1 cellular context compared by ENCODE assay signal in genomic region chr5:1118738-1119137, GRCh38.
TF ChIP-seq lines count a peak whose summit lies in the region.

No MANE protein-coding gene starts in this region.

TF ChIP-seq in HepG2, 621 proteins besides CTCF, POLR2A, EP300 and RAD21 (continued from another document):
- peak; percentile 53; the same call in 1 of the 2 replicates for TF ChIP-seq PATZ1 (CRISPR knock-in tag; IDR thresholded peaks at IDR 0.05)
- no peak for TF ChIP-seq GLI4 (CRISPR knock-in tag; IDR thresholded peaks at IDR 0.05; ENCODE audit: borderline replicate concordance)
- TF ChIP-seq, protein P1, sequence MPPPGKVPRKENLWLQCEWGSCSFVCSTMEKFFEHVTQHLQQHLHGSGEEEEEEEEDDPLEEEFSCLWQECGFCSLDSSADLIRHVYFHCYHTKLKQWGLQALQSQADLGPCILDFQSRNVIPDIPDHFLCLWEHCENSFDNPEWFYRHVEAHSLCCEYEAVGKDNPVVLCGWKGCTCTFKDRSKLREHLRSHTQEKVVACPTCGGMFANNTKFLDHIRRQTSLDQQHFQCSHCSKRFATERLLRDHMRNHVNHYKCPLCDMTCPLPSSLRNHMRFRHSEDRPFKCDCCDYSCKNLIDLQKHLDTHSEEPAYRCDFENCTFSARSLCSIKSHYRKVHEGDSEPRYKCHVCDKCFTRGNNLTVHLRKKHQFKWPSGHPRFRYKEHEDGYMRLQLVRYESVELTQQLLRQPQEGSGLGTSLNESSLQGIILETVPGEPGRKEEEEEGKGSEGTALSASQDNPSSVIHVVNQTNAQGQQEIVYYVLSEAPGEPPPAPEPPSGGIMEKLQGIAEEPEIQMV (CRISPR knock-in tag; IDR thresholded peaks at IDR 0.05; ENCODE audit: low read depth) = no peak
- TF ChIP-seq KDM5B (CRISPR knock-in tag; IDR thresholded peaks at IDR 0.05; ENCODE audit: borderline replicate concordance) = peak; percentile 11; the same call in 1 of the 2 replicates
- no peak for TF ChIP-seq ZNF253 (CRISPR knock-in tag; IDR thresholded peaks at IDR 0.05; ENCODE audit: borderline replicate concordance)
- TF ChIP-seq TGIF2 (CRISPR knock-in tag; IDR thresholded peaks at IDR 0.05) = no peak
- TF ChIP-seq ZNF496 (CRISPR knock-in tag; IDR thresholded peaks at IDR 0.05; ENCODE audit: insufficient replicate concordance) = no peak
- no peak for TF ChIP-seq ZNF709 (CRISPR knock-in tag; IDR thresholded peaks at IDR 0.05)
- no peak for TF ChIP-seq PAX8 (CRISPR knock-in tag; IDR thresholded peaks at IDR 0.05; ENCODE audit: borderline replicate concordance)
- TF ChIP-seq ZNF782 (CRISPR knock-in tag; IDR thresholded peaks at IDR 0.05; ENCODE audit: borderline replicate concordance) = no peak
- no peak for TF ChIP-seq ZSCAN20 (CRISPR knock-in tag; IDR thresholded peaks at IDR 0.05; ENCODE audit: borderline replicate concordance)
- no peak for TF ChIP-seq KLF11 (CRISPR knock-in tag; IDR thresholded peaks at IDR 0.05)
- no peak for TF ChIP-seq AHR (CRISPR knock-in tag; IDR thresholded peaks at IDR 0.05)
- no peak for TF ChIP-seq EEA1 (CRISPR knock-in tag; IDR thresholded peaks at IDR 0.05; ENCODE audit: borderline replicate concordance)
- TF ChIP-seq ZNF10 (CRISPR knock-in tag; IDR thresholded peaks at IDR 0.05; ENCODE audit: borderline replicate concordance, low read depth) = no peak
- TF ChIP-seq ZNF746 (CRISPR knock-in tag; IDR thresholded peaks at IDR 0.05) = 0 out of 2 replicates have a peak, but pooled peaks have one; percentile 3
- no peak for TF ChIP-seq CEBPG (CRISPR knock-in tag; IDR thresholded peaks at IDR 0.05)
- 0 out of 2 replicates have a peak, but pooled peaks have one; percentile 6 for TF ChIP-seq REPIN1 (CRISPR knock-in tag; IDR thresholded peaks at IDR 0.05; ENCODE audit: borderline replicate concordance, low read depth)
- TF ChIP-seq ZNF563 (CRISPR knock-in tag; IDR thresholded peaks at IDR 0.05) = no peak
- 0 out of 2 replicates have a peak, but pooled peaks have one; percentile 41 for TF ChIP-seq EZH2 (conservative IDR thresholded peaks at IDR 0.05; ENCODE audit: low read depth, low read length)
- TF ChIP-seq PAXIP1 (CRISPR knock-in tag; conservative IDR thresholded peaks at IDR 0.05) = no peak
- TF ChIP-seq PHB2 (IDR thresholded peaks at IDR 0.05; ENCODE audit: partially characterized antibody) = no peak
- 0 out of 2 replicates have a peak, but pooled peaks have one; percentile 16 for TF ChIP-seq KMT2A (CRISPR knock-in tag; IDR thresholded peaks at IDR 0.05)
- TF ChIP-seq, protein P2, sequence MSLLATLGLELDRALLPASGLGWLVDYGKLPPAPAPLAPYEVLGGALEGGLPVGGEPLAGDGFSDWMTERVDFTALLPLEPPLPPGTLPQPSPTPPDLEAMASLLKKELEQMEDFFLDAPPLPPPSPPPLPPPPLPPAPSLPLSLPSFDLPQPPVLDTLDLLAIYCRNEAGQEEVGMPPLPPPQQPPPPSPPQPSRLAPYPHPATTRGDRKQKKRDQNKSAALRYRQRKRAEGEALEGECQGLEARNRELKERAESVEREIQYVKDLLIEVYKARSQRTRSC (CRISPR knock-in tag; IDR thresholded peaks at IDR 0.05; ENCODE audit: low read depth) = no peak
- TF ChIP-seq NCOA5 (CRISPR knock-in tag; IDR thresholded peaks at IDR 0.05) = no peak
- peak; percentile 1 for TF ChIP-seq RBM39 (IDR thresholded peaks at IDR 0.05; ENCODE audit: low read depth, low read length, poor library complexity, severe bottlenecking)
- TF ChIP-seq, protein P3, sequence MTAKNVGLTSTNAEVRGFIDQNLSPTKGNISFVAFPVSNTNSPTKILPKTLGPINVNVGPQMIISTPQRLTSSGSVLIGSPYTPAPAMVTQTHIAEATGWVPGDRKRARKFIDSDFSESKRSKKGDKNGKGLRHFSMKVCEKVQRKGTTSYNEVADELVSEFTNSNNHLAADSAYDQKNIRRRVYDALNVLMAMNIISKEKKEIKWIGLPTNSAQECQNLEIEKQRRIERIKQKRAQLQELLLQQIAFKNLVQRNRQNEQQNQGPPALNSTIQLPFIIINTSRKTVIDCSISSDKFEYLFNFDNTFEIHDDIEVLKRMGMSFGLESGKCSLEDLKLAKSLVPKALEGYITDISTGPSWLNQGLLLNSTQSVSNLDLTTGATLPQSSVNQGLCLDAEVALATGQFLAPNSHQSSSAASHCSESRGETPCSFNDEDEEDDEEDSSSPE (CRISPR knock-in tag; IDR thresholded peaks at IDR 0.05) = no peak
- no peak for TF ChIP-seq GPBP1L1 (CRISPR knock-in tag; IDR thresholded peaks at IDR 0.05)
- no peak for TF ChIP-seq BHLHE40 (IDR thresholded peaks at IDR 0.05; ENCODE audit: low read length)
- TF ChIP-seq ZSCAN21 (CRISPR knock-in tag; IDR thresholded peaks at IDR 0.05; ENCODE audit: borderline replicate concordance) = no peak
